In the genomic region with DNA sequence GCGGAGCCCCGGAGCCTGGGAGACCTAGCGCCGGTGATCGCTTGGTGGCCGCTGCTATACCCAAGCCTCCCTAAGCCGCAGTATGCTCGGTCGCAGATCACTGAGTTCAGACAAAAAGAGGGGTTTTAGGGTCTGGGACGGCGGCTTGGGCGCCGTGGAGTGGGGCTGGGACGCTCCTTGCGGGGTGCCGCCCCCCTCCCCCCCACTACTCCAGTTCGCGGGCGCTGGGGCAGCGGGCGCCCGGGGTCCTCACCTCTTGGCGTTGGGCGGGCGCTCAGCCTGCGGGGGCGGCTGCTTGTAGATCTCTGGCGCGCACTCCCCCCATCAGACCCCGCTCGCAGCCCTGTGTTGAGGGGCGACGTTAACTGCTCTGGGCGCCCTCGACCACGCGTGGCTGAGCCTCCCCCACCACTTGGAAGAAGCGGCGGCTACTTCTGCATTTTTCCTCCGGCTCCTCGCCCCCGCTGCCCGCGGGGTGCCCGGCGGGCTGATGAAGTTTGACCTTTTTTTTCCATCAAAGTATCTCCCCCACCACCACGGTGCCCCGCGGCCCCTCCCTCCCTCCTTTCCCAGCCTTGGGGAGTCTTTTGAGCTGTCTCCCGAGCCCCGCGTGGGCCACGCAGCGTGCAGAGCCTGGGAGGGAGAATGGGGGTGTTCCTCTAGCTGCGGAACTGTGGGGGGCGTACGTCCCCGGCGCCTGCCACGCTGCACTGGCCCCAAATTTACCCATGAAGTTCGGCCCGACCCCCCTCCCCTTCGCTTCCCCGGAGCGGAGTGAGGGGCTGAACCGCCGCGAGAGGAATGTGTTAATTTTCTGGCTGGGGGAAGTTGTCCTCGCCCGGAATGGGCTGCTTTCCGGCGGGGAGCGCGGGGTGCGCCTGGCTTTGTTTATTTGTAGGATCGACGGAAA, we compare ENCODE assay signal across 8 cellular contexts. TPM values are rescaled to one million over a fixed set of nuclear protein-coding genes. Genes with fewer than 3 reads are reported as not detected.
DNase-seq lines count a peak whose midpoint lies in the region; ATAC-seq and TF ChIP-seq lines count a peak whose summit lies in the region.

No MANE protein-coding gene starts in this region.

- H3K36me3 ChIP-seq in Panc1 (ENCODE audit: control insufficient read depth, insufficient read depth, low read length) (no peaks in the 10 kb centered on the region; the same call in 1 of the 2 replicates), mucosa of descending colon (ENCODE audit: low read depth) (no peaks in the 10 kb centered on the region), aorta (ENCODE audit: control insufficient read depth in 1 of 2, insufficient read depth in 2 of 2, low read length in 1 of 2) (no peaks in the 10 kb centered on the region)

- CTCF ChIA-PET in Panc1 (lab: Charles Lee): no interaction called here

- peaks cover 33 to 49% of the 10 kb centered on the region in 2 donors for H3K4me1 Mint-ChIP-seq in effector memory CD8-positive, alpha-beta T cell (ENCODE audit: low read depth in 2 of 2)

- peak overlapping the region; percentile 78 to 81 for H3K4me3 ChIP-seq in Panc1 (ENCODE audit: low read depth in 2 of 2, low read length in 2 of 2)
- H3K4me3 ChIP-seq in mucosa of descending colon: peak overlapping the region; percentile 80
- peak overlapping the region; percentile 68 to 78 for H3K4me3 ChIP-seq in aorta (ENCODE audit: low read length in 2 of 2)

- H3K4me1 ChIP-seq in Panc1 (ENCODE audit: control insufficient read depth, insufficient read depth, low read length) (peaks cover 35% of the 10 kb centered on the region), mucosa of descending colon (ENCODE audit: low read depth) (peaks cover 38% of the 10 kb centered on the region), aorta (ENCODE audit: control insufficient read depth in 1 of 2, insufficient read depth in 2 of 2, low read length in 2 of 2) (no peaks in the 10 kb centered on the region)

- ATAC-seq in Panc1 (peak; percentile 20), mucosa of descending colon (peak; percentile 22), aorta (ENCODE audit: low FRiP score) (peak; percentile 0)
- ATAC-seq in effector memory CD8-positive, alpha-beta T cell (replicated peaks): no peak

- no peaks in the 10 kb centered on the region for H3K27me3 ChIP-seq in Panc1 (ENCODE audit: control insufficient read depth, insufficient read depth, low read length)
- no peaks in the 10 kb centered on the region for H3K27me3 ChIP-seq in aorta (ENCODE audit: control insufficient read depth in 1 of 2, insufficient read depth in 2 of 2, low read length in 1 of 2)

- WGBS in aorta, 2 donors: 0 to 1% methylated on average over 76 to 77 of the region's 77 CpGs

- TF ChIP-seq CTCF in Panc1 (IDR thresholded peaks at IDR 0.05): no peak
- TF ChIP-seq CTCF in mucosa of descending colon (IDR thresholded peaks at IDR 0.05): no peak

- H3K27ac ChIP-seq in Panc1 (ENCODE audit: low read length) (peak overlapping the region; percentile 82), aorta (ENCODE audit: low read depth in 1 of 2, low read length in 2 of 2) (peak overlapping the region; percentile 14 to 89)

- POLR2A ChIA-PET in Panc1 (lab: Charles Lee): interaction anchor here (1.3 to 1.9 kb wide), 2 partner anchors 9 to 10 kb away, joined by 5 to 6 read pairs; no protein-coding TSS in a partner anchor

- H3K4me3 Mint-ChIP-seq in effector memory CD8-positive, alpha-beta T cell: peak overlapping the region; percentile 89 to 98

- H3K36me3 Mint-ChIP-seq in effector memory CD8-positive, alpha-beta T cell (ENCODE audit: insufficient read depth): peaks cover 6% of the 10 kb centered on the region

- peak overlapping the region; percentile 85 to 87 for H3K27ac Mint-ChIP-seq in effector memory CD8-positive, alpha-beta T cell

- in situ Hi-C loops in Panc1 (cut with HindIII; ENCODE audit: low pct_unique_long_range_greater_than_20kb, low sequenced_read_pairs): no loop called here

- H3K27me3 Mint-ChIP-seq in effector memory CD8-positive, alpha-beta T cell: peaks cover 6 to 26% of the 10 kb centered on the region in 2 donors

- no TSS peak for BruUV-seq in Panc1 (replicated peaks; lab: Mats Ljungman, UMichigan)

- no peaks in the 10 kb centered on the region for H3K9me3 Mint-ChIP-seq in effector memory CD8-positive, alpha-beta T cell

- intact Hi-C loops in Panc1 (cut with micrococcal nuclease; ENCODE audit: unreplicated experiment): no loop called here
- intact Hi-C loops in mucosa of descending colon (cut with DNase I, micrococcal nuclease): no loop called here
- intact Hi-C loops in aorta (cut with DNase I): no loop called here

- no peaks in the 10 kb centered on the region for H3K9me3 ChIP-seq in Panc1 (ENCODE audit: control insufficient read depth, insufficient read depth, low read depth, low read length)
- H3K9me3 ChIP-seq in mucosa of descending colon: no peaks in the 10 kb centered on the region
- H3K9me3 ChIP-seq in aorta (ENCODE audit: control insufficient read depth, low read length): no peaks in the 10 kb centered on the region

- DNase-seq in NCI-H2227 (lab: John Stamatoyannopoulos, UW; ENCODE audit: unreplicated experiment) (peak; percentile 34), NCI-H2227 treated with DMSO at 0.1 percent for 48 hours (lab: John Stamatoyannopoulos, UW) (no peak), Panc1 (ENCODE audit: low read depth, low spot score) (no peak), mucosa of descending colon (peak in 2 of 3 donors; percentile 66 to 75), aorta (peak; percentile 70 to 82), NCI-H1092 (lab: John Stamatoyannopoulos, UW) (no peak)
- no peak for DNase-seq in effector memory CD8-positive, alpha-beta T cell
- DNase-seq in central memory CD4-positive, alpha-beta T cell: no peak

RNA-seq across cellular contexts. Expression of a gene that starts 1.2 kb away (rescaled TPM):
- total RNA-seq in Panc1 (2021; ENCODE audit: unreplicated experiment) (85.0 TPM), mucosa of descending colon (10 to 100 TPM; 28.1 to 31.0 (median 28.3) TPM), aorta (10 to 100 TPM; 40.0 to 75.8 TPM)
- polyA plus RNA-seq in Panc1 (2012; ENCODE audit: insufficient read length): 151 TPM
- polyA plus RNA-seq in aorta: 10 to 100 TPM; 21.2 to 31.5 TPM

Comparison
In these comparisons a context has a peak if more than half of its experiments do, and no peak if none do; other contexts are left out.
1. DNase-seq: peak in NCI-H2227 (single experiment), mucosa of descending colon (2 of 3) and aorta (2 of 2); none in NCI-H2227 treated with DMSO at 0.1 percent for 48 hours (single experiment), Panc1 (single experiment), effector memory CD8-positive, alpha-beta T cell (0 of 3), central memory CD4-positive, alpha-beta T cell (single experiment) and NCI-H1092 (single experiment).
2. Peak in every context shown above with its lines, with median percentiles within 50 percentile points of each other: H3K4me3 ChIP-seq.